ENCODE assay signal across 18 cellular contexts in genomic region chr5:8749556-8749955, GRCh38.
DNase-seq lines count a peak whose midpoint lies in the region; ATAC-seq and TF ChIP-seq lines count a peak whose summit lies in the region.
"Had no signal": no experiment of that assay in that cellular context is flagged by ENCODE, and none has a peak within 500 bp of the region (broad histone marks: within the 10 kb centered on the region; RNA-seq: fewer than 3 reads in every experiment).

No MANE protein-coding gene starts in this region.

- DNase-seq in DND-41 (peak; percentile 71), NCI-H2171 (lab: John Stamatoyannopoulos, UW) (peak; percentile 8), choroid plexus epithelial cell (ENCODE audit: low read depth) (peak; percentile 28), AG08396 (ENCODE audit: low spot score) (no peak)
- no peak for DNase-seq in activated CD8-positive, alpha-beta memory T cell treated with anti-CD3 and anti-CD28 coated beads, Interleukin-2, amount 50 U/mL, for 4 hours
- DNase-seq: Caco-2; CD4-positive, CD25-positive, alpha-beta regulatory T cell; CD8-positive, alpha-beta T cell; DMS153; EL; GDM1; H9 had no signal

- no peak overlapping the region; the same call in 1 of the 2 replicates for H2AFZ ChIP-seq in DND-41 (ENCODE audit: low read depth, low read length)
- H2AFZ ChIP-seq: GM23338 had no signal

- H3K4me3 ChIP-seq in DND-41 (ENCODE audit: low read depth in 1 of 2, low read length in 2 of 2) (no peak overlapping the region), choroid plexus epithelial cell (ENCODE audit: low read depth, low read length) (no peak overlapping the region)
- H3K4me3 ChIP-seq: BLaER1, GM12878, GM23338 had no signal

- H3K4me2 ChIP-seq in DND-41 (ENCODE audit: insufficient read depth, low read length): peak overlapping the region; percentile 11; the same call in 1 of the 2 replicates
- H3K4me2 ChIP-seq: BLaER1, GM23338 had no signal

- no peaks in the 10 kb centered on the region for H3K79me2 ChIP-seq in DND-41 (ENCODE audit: insufficient read depth, low read length)

- no peaks in the 10 kb centered on the region for H3K36me3 ChIP-seq in DND-41 (ENCODE audit: insufficient read depth, low read length)
- H3K36me3 ChIP-seq: BLaER1 had no signal

- H3K9me3 ChIP-seq in DND-41 (ENCODE audit: insufficient read depth, low read length, severe bottlenecking): peaks cover 1% of the 10 kb centered on the region
- H3K9me3 ChIP-seq: BLaER1, Caco-2 had no signal

- H4K20me1 ChIP-seq in DND-41 (ENCODE audit: insufficient read depth, low read length): no peaks in the 10 kb centered on the region
- H4K20me1 ChIP-seq: BLaER1 had no signal

- H3K4me1 ChIP-seq in DND-41 (ENCODE audit: insufficient read depth, low read length): peaks cover 28% of the 10 kb centered on the region
- H3K4me1 ChIP-seq: BLaER1, Caco-2 had no signal

- H3K9ac ChIP-seq in DND-41 (ENCODE audit: low read depth, low read length): peak overlapping the region; percentile 35; the same call in 1 of the 2 replicates
- H3K9ac ChIP-seq: BLaER1 had no signal

- ATAC-seq in DND-41 (ENCODE audit: insufficient read depth, low read depth) (peak; percentile 97), GM19463 (IDR thresholded peaks at IDR 0.05; ENCODE audit: unreplicated experiment) (no peak)
- ATAC-seq: CD8-positive, alpha-beta T cell; GM12878; GM23338; HCT116 had no signal

- TF ChIP-seq CTCF in DND-41 (IDR thresholded peaks at IDR 0.05; ENCODE audit: borderline replicate concordance, extremely low read depth, low read length, poor library complexity, severe bottlenecking): no peak
- no peak for TF ChIP-seq CTCF in choroid plexus epithelial cell (conservative IDR thresholded peaks at IDR 0.05; ENCODE audit: low read depth, low read length)

- H3K27me3 ChIP-seq in DND-41 (ENCODE audit: insufficient read depth, low read length, poor library complexity): no peaks in the 10 kb centered on the region
- H3K27me3 ChIP-seq: BLaER1 had no signal

- H3K27ac ChIP-seq in DND-41 (ENCODE audit: low read length): peak overlapping the region; percentile 72
- H3K27ac ChIP-seq: BLaER1, C4-2B had no signal

Comparison
In these comparisons a context has a peak if more than half of its experiments do, and no peak if none do; other contexts are left out.
1. DNase-seq: peak in DND-41 (single experiment), NCI-H2171 (single experiment) and choroid plexus epithelial cell (single experiment); none in activated CD8-positive, alpha-beta memory T cell treated with anti-CD3 and anti-CD28 coated beads, Interleukin-2, amount 50 U/mL, for 4 hours (single experiment) and AG08396 (single experiment).